Comparison of ENCODE assay signal across 10 cellular contexts in genomic region chr16:22092143-22092933, GRCh38. TPM values are rescaled to one million over a fixed set of nuclear protein-coding genes. Genes with fewer than 3 reads are reported as not detected.
DNase-seq lines count a peak whose midpoint lies in the region; ATAC-seq and TF ChIP-seq lines count a peak whose summit lies in the region.
"Had no signal": no experiment of that assay in that cellular context is flagged by ENCODE, and none has a peak within 500 bp of the region (broad histone marks: within the 10 kb centered on the region; RNA-seq: fewer than 3 reads in every experiment).

VWA3A (plus strand) TSS chr16:22092541; CDS start chr16:22092638, 97 bp downstream.

- peaks cover 11% of the 10 kb centered on the region for H3K4me1 ChIP-seq in iPS-18a (ENCODE audit: control insufficient read depth, low read depth, low read length)

- CTCF ChIA-PET in activated CD4-positive, alpha-beta memory T cell treated with anti-CD3 and anti-CD28 coated beads for 36 hours (lab: Charles Lee) = interaction anchor here (1.1 to 1.2 kb wide), 2 partner anchors 14 to 88 kb away, joined by 3 to 4 read pairs; no protein-coding TSS in a partner anchor

- H3K27ac Mint-ChIP-seq in T-helper 1 cell treated with Interleukin-12 subunit alpha and Interleukin-12 subunit beta and Interleukin-4 antibody, amounts not matched to agents 30 μg/mL and 1 μg/mL, for 36 hours = peak within 1 kb of the TSS; percentile 13
- H3K27ac Mint-ChIP-seq in brain = peak within 1 kb of the TSS; percentile 5 to 88 (median 66)
- H3K27ac Mint-ChIP-seq in stimulated activated naive B cell treated with anti-CD40 and anti-IgM and Interleukin-4, amounts not matched to agents 10 μg/mL and 1 μg/mL and 100 μg/mL, for 72 hours = peak within 1 kb of the TSS; percentile 42
- H3K27ac Mint-ChIP-seq in activated CD4-positive, alpha-beta memory T cell treated with anti-CD3 and anti-CD28 coated beads for 36 hours = no peak within 1 kb of the TSS
- H3K27ac Mint-ChIP-seq: CD4-positive, alpha-beta memory T cell had no signal

- H3K4me3 Mint-ChIP-seq in T-helper 1 cell treated with Interleukin-12 subunit alpha and Interleukin-12 subunit beta and Interleukin-4 antibody, amounts not matched to agents 30 μg/mL and 1 μg/mL, for 36 hours = no peak within 1 kb of the TSS
- peak within 1 kb of the TSS; percentile 50 to 85 (median 74) for H3K4me3 Mint-ChIP-seq in brain
- H3K4me3 Mint-ChIP-seq in stimulated activated naive B cell treated with anti-CD40 and anti-IgM and Interleukin-4, amounts not matched to agents 10 μg/mL and 1 μg/mL and 100 μg/mL, for 72 hours = no peak within 1 kb of the TSS
- no peak within 1 kb of the TSS for H3K4me3 Mint-ChIP-seq in activated CD4-positive, alpha-beta memory T cell treated with anti-CD3 and anti-CD28 coated beads for 36 hours
- H3K4me3 Mint-ChIP-seq: CD4-positive, alpha-beta memory T cell had no signal

- H3K4me1 Mint-ChIP-seq in T-helper 1 cell treated with Interleukin-12 subunit alpha and Interleukin-12 subunit beta and Interleukin-4 antibody, amounts not matched to agents 30 μg/mL and 1 μg/mL, for 36 hours (ENCODE audit: low read depth) = no peaks in the 10 kb centered on the region
- peaks cover 30% of the 10 kb centered on the region for H3K4me1 Mint-ChIP-seq in brain
- H3K4me1 Mint-ChIP-seq in stimulated activated naive B cell treated with anti-CD40 and anti-IgM and Interleukin-4, amounts not matched to agents 10 μg/mL and 1 μg/mL and 100 μg/mL, for 72 hours = peaks cover 0 to 10% of the 10 kb centered on the region in 2 donors
- no peaks in the 10 kb centered on the region for H3K4me1 Mint-ChIP-seq in activated CD4-positive, alpha-beta memory T cell treated with anti-CD3 and anti-CD28 coated beads for 36 hours (ENCODE audit: low read depth)
- H3K4me1 Mint-ChIP-seq: CD4-positive, alpha-beta memory T cell had no signal

- peak within 1 kb of the TSS; percentile 1 for H3K9ac ChIP-seq in iPS-18a (ENCODE audit: low read length)

- H3K36me3 Mint-ChIP-seq in T-helper 1 cell treated with Interleukin-12 subunit alpha and Interleukin-12 subunit beta and Interleukin-4 antibody, amounts not matched to agents 30 μg/mL and 1 μg/mL, for 36 hours (ENCODE audit: low read depth) = peaks cover 4% of the 10 kb centered on the region
- no peaks in the 10 kb centered on the region for H3K36me3 Mint-ChIP-seq in brain
- peaks cover 2 to 4% of the 10 kb centered on the region in 2 donors for H3K36me3 Mint-ChIP-seq in stimulated activated naive B cell treated with anti-CD40 and anti-IgM and Interleukin-4, amounts not matched to agents 10 μg/mL and 1 μg/mL and 100 μg/mL, for 72 hours
- H3K36me3 Mint-ChIP-seq in activated CD4-positive, alpha-beta memory T cell treated with anti-CD3 and anti-CD28 coated beads for 36 hours = no peaks in the 10 kb centered on the region

- TF ChIP-seq CTCF in brain (conservative IDR thresholded peaks at IDR 0.05) = no peak

- H3K27ac ChIP-seq in iPS-18a (ENCODE audit: low read length) = no peak within 1 kb of the TSS

- no peak for ATAC-seq in stimulated activated naive B cell treated with anti-CD40 and anti-IgM and Interleukin-4, amounts not matched to agents 10 μg/mL and 1 μg/mL and 100 μg/mL, for 72 hours (replicated peaks)
- no peak for ATAC-seq in HG03457 (IDR thresholded peaks at IDR 0.05; ENCODE audit: unreplicated experiment)

- no peaks in the 10 kb centered on the region for H3K9me3 ChIP-seq in iPS-18a (ENCODE audit: control insufficient read depth, low read depth, low read length)

- intact Hi-C loops in activated CD4-positive, alpha-beta memory T cell treated with anti-CD3 and anti-CD28 coated beads for 36 hours (cut with micrococcal nuclease) = no loop called here

- H3K36me3 ChIP-seq in iPS-18a (ENCODE audit: control insufficient read depth, low read depth, low read length) = no peaks in the 10 kb centered on the region

- H3K9me3 Mint-ChIP-seq in T-helper 1 cell treated with Interleukin-12 subunit alpha and Interleukin-12 subunit beta and Interleukin-4 antibody, amounts not matched to agents 30 μg/mL and 1 μg/mL, for 36 hours = no peaks in the 10 kb centered on the region
- H3K9me3 Mint-ChIP-seq in brain = no peaks in the 10 kb centered on the region
- H3K9me3 Mint-ChIP-seq in stimulated activated naive B cell treated with anti-CD40 and anti-IgM and Interleukin-4, amounts not matched to agents 10 μg/mL and 1 μg/mL and 100 μg/mL, for 72 hours = no peaks in the 10 kb centered on the region
- H3K9me3 Mint-ChIP-seq in activated CD4-positive, alpha-beta memory T cell treated with anti-CD3 and anti-CD28 coated beads for 36 hours = no peaks in the 10 kb centered on the region
- H3K9me3 Mint-ChIP-seq: CD4-positive, alpha-beta memory T cell had no signal

- no peak for DNase-seq in T-helper 1 cell
- DNase-seq in stimulated activated naive B cell treated with anti-CD40 and anti-IgM and Interleukin-4, amounts not matched to agents 10 μg/mL and 1 μg/mL and 100 μg/mL, for 72 hours = no peak
- DNase-seq in activated CD4-positive, alpha-beta memory T cell treated with anti-CD3 and anti-CD28 coated beads for 36 hours = no peak
- DNase-seq in activated CD4-positive, alpha-beta T cell treated with anti-CD3 and anti-CD28 coated beads, Interleukin-2, amount 50 U/mL, for 4 hours = no peak
- DNase-seq: CD4-positive, alpha-beta memory T cell; RPMI8226 had no signal

- peaks cover 13% of the 10 kb centered on the region for H3K27me3 Mint-ChIP-seq in T-helper 1 cell treated with Interleukin-12 subunit alpha and Interleukin-12 subunit beta and Interleukin-4 antibody, amounts not matched to agents 30 μg/mL and 1 μg/mL, for 36 hours (ENCODE audit: low read depth)
- no peaks in the 10 kb centered on the region for H3K27me3 Mint-ChIP-seq in brain
- H3K27me3 Mint-ChIP-seq in stimulated activated naive B cell treated with anti-CD40 and anti-IgM and Interleukin-4, amounts not matched to agents 10 μg/mL and 1 μg/mL and 100 μg/mL, for 72 hours = peaks cover 5 to 6% of the 10 kb centered on the region in 2 donors
- H3K27me3 Mint-ChIP-seq in activated CD4-positive, alpha-beta memory T cell treated with anti-CD3 and anti-CD28 coated beads for 36 hours = peaks cover 5% of the 10 kb centered on the region

- H3K27me3 ChIP-seq in iPS-18a (ENCODE audit: control insufficient read depth, insufficient read depth, low read length) = no peaks in the 10 kb centered on the region

- no peak within 1 kb of the TSS for H3K4me3 ChIP-seq in iPS-18a (ENCODE audit: low read length)

- POLR2A ChIA-PET in activated CD4-positive, alpha-beta memory T cell treated with anti-CD3 and anti-CD28 coated beads for 36 hours (lab: Charles Lee) = no interaction called here

RNA-seq across cellular contexts. Expression of gene VWA3A, which starts in this region (rescaled TPM):
- 0.08 TPM for polyA plus RNA-seq in brain (ENCODE audit: insufficient read depth, low read depth, low replicate concordance)
- total RNA-seq in activated CD4-positive, alpha-beta memory T cell treated with anti-CD3 and anti-CD28 coated beads for 36 hours = under 1 TPM in 1 of 2 experiments, not detected in 1; 0.05 TPM
- polyA plus RNA-seq: CD4-positive, alpha-beta memory T cell had no signal

Comparison
In these comparisons a context has a peak if more than half of its experiments do, and no peak if none do; other contexts are left out.
1. H3K4me3 Mint-ChIP-seq: peak in brain (5 of 5); none in T-helper 1 cell treated with Interleukin-12 subunit alpha and Interleukin-12 subunit beta and Interleukin-4 antibody, amounts not matched to agents 30 μg/mL and 1 μg/mL, for 36 hours (single experiment), stimulated activated naive B cell treated with anti-CD40 and anti-IgM and Interleukin-4, amounts not matched to agents 10 μg/mL and 1 μg/mL and 100 μg/mL, for 72 hours (0 of 2) and activated CD4-positive, alpha-beta memory T cell treated with anti-CD3 and anti-CD28 coated beads for 36 hours (single experiment).